Comparison of ENCODE assay signal across 26 cellular contexts in genomic region chr12:127729381-127729780, GRCh38.
DNase-seq lines count a peak whose midpoint lies in the region; ATAC-seq, FAIRE-seq and TF ChIP-seq lines count a peak whose summit lies in the region.
"Had no signal": no experiment of that assay in that cellular context is flagged by ENCODE, and none has a peak within 500 bp of the region (broad histone marks: within the 10 kb centered on the region; RNA-seq: fewer than 3 reads in every experiment).

No MANE protein-coding gene starts in this region.

- ATAC-seq in left colon = no peak
- ATAC-seq: body of pancreas had no signal

- no peaks in the 10 kb centered on the region for H3K4me1 Mint-ChIP-seq in astrocyte (ENCODE audit: low read depth, unreplicated experiment)
- H3K4me1 Mint-ChIP-seq: neural progenitor cell had no signal

- FAIRE-seq in astrocyte (lab: Jason Lieb, UNC) (no peak), GM19239 (lab: Jason Lieb, UNC) (no peak)
- FAIRE-seq: A204.1, endometrium, GM18507, H54 had no signal

- intact Hi-C loops in left colon (cut with DNase I, micrococcal nuclease) = no loop called here

- no peaks in the 10 kb centered on the region for H3K27me3 ChIP-seq in astrocyte (ENCODE audit: insufficient read depth, low read length)
- H3K27me3 ChIP-seq: body of pancreas, MG63, neural progenitor cell, Peyer's patch, spleen had no signal

- no peaks in the 10 kb centered on the region for H3K27me3 Mint-ChIP-seq in astrocyte (ENCODE audit: low read depth, unreplicated experiment)

- no peaks in the 10 kb centered on the region for H3K36me3 ChIP-seq in astrocyte (ENCODE audit: insufficient read depth, low read length)
- H3K36me3 ChIP-seq: left ventricle myocardium inferior, MG63, neural progenitor cell, Peyer's patch, spleen had no signal

- H3K4me3 ChIP-seq in astrocyte (ENCODE audit: insufficient read depth, low read depth, low read length) = no peak overlapping the region
- no peak overlapping the region for H3K4me3 ChIP-seq in skeletal muscle cell (ENCODE audit: low read depth, low read length)
- H3K4me3 ChIP-seq: body of pancreas, coronary artery, left ventricle myocardium inferior, MG63, neural progenitor cell, Peyer's patch, spleen had no signal

- TF ChIP-seq CTCF in astrocyte (IDR thresholded peaks at IDR 0.05; ENCODE audit: insufficient read depth, low read depth, low read length) = no peak

- DNase-seq in NCI-H2029 (lab: John Stamatoyannopoulos, UW) (peak; percentile 1), NCI-H2029 treated with DMSO at 0.1 percent for 48 hours (lab: John Stamatoyannopoulos, UW) (no peak), HT1080 (ENCODE audit: low read depth) (peak; percentile 57), astrocyte (ENCODE audit: low read depth) (peak; percentile 73), skeletal muscle cell (ENCODE audit: low read depth) (peak; percentile 15), left colon (no peak), GM19239 (ENCODE audit: insufficient read length, low spot score) (no peak)
- no peak for DNase-seq in activated T-cell treated with anti-CD3 and anti-CD28 coated beads, Interleukin-2, amount 50 U/mL, for 48 hours
- DNase-seq: activated CD4-positive, alpha-beta T cell treated with anti-CD3 and anti-CD28 coated beads, Interleukin-2, amount 50 U/mL, for 48 hours; activated naive CD4-positive, alpha-beta T cell treated with anti-CD3 and anti-CD28 coated beads, Interleukin-2, amount 50 U/mL, for 16 hours; activated T-cell treated with anti-CD3 and anti-CD28 coated beads for 4 hours; body of pancreas; left ventricle myocardium inferior; MG63; NCI-H2081; NCI-H69; Peyer's patch; spleen; stimulated activated CD8-positive, alpha-beta memory T cell treated with anti-CD3 and anti-CD28 coated beads, Interleukin-4, amount 100 ng/mL, for 48 hours; substantia nigra had no signal

- no peak overlapping the region for H3K27ac ChIP-seq in astrocyte (ENCODE audit: low read depth, low read length)
- H3K27ac ChIP-seq: body of pancreas, coronary artery, left ventricle myocardium inferior, neural progenitor cell, Peyer's patch, spleen had no signal

- no peak overlapping the region for H2AFZ ChIP-seq in astrocyte (ENCODE audit: low read depth, low read length)
- H2AFZ ChIP-seq: neural progenitor cell had no signal

- no peaks in the 10 kb centered on the region for H3K9me3 ChIP-seq in astrocyte (ENCODE audit: insufficient read depth, low read depth, low read length)
- H3K9me3 ChIP-seq: body of pancreas, Peyer's patch had no signal

- no peaks in the 10 kb centered on the region for H4K20me1 ChIP-seq in astrocyte (ENCODE audit: insufficient read depth, low read length)

- no peak overlapping the region for H3K9ac ChIP-seq in astrocyte (ENCODE audit: low read length)
- H3K9ac ChIP-seq: neural progenitor cell had no signal

- H3K79me2 ChIP-seq in astrocyte (ENCODE audit: insufficient read depth, low read length) = no peaks in the 10 kb centered on the region

- no peak overlapping the region for H3K4me3 Mint-ChIP-seq in astrocyte (ENCODE audit: unreplicated experiment)
- H3K4me3 Mint-ChIP-seq: neural progenitor cell had no signal

- no peaks in the 10 kb centered on the region for H3K36me3 Mint-ChIP-seq in astrocyte (ENCODE audit: low read depth, unreplicated experiment)
- H3K36me3 Mint-ChIP-seq: neural progenitor cell had no signal

- H3K27ac Mint-ChIP-seq in astrocyte (ENCODE audit: unreplicated experiment) = no peak overlapping the region
- H3K27ac Mint-ChIP-seq: neural progenitor cell had no signal

- H3K9me3 Mint-ChIP-seq in astrocyte (ENCODE audit: unreplicated experiment) = peaks cover 10% of the 10 kb centered on the region

- H3K4me1 ChIP-seq in astrocyte (ENCODE audit: insufficient read depth, low read length) = no peaks in the 10 kb centered on the region
- H3K4me1 ChIP-seq: body of pancreas, left ventricle myocardium inferior, neural progenitor cell, Peyer's patch, spleen had no signal

- H3K4me2 ChIP-seq in astrocyte (ENCODE audit: low read length) = no peak overlapping the region
- H3K4me2 ChIP-seq: neural progenitor cell had no signal

Comparison
In these comparisons a context has a peak if more than half of its experiments do, and no peak if none do; other contexts are left out.
1. DNase-seq: peak in NCI-H2029 (single experiment), HT1080 (single experiment), astrocyte (single experiment) and skeletal muscle cell (single experiment); none in NCI-H2029 treated with DMSO at 0.1 percent for 48 hours (single experiment), left colon (0 of 2), GM19239 (single experiment) and activated T-cell treated with anti-CD3 and anti-CD28 coated beads, Interleukin-2, amount 50 U/mL, for 48 hours (0 of 2).